ENCODE assay signal across 22 cellular contexts in genomic region chr16:19743816-19744159, GRCh38. TPM values are rescaled to one million over a fixed set of nuclear protein-coding genes. Genes with fewer than 3 reads are reported as not detected.
DNase-seq lines count a peak whose midpoint lies in the region; ATAC-seq, FAIRE-seq and TF ChIP-seq lines count a peak whose summit lies in the region.
"Had no signal": no experiment of that assay in that cellular context is flagged by ENCODE, and none has a peak within 500 bp of the region (broad histone marks: within the 10 kb centered on the region; RNA-seq: fewer than 3 reads in every experiment).

No MANE protein-coding gene starts in this region.

- no peaks in the 10 kb centered on the region for H3K9me3 ChIP-seq in HEK293 (ENCODE audit: control insufficient read depth, insufficient read depth, low read depth, low read length)
- no peaks in the 10 kb centered on the region for H3K9me3 ChIP-seq in HepG2 (ENCODE audit: low read length)
- H3K9me3 ChIP-seq in neural progenitor cell (ENCODE audit: low read depth) = no peaks in the 10 kb centered on the region
- no peaks in the 10 kb centered on the region for H3K9me3 ChIP-seq in CD8-positive, alpha-beta T cell (ENCODE audit: low read length)
- no peaks in the 10 kb centered on the region for H3K9me3 ChIP-seq in esophagus squamous epithelium
- H3K9me3 ChIP-seq: BLaER1 treated with 17β-estradiol and CSF1 and Interleukin-3, amounts not matched to agents 10 nM and 100 nM; SJCRH30 had no signal

- no peak for TF ChIP-seq EP300 in HepG2 (IDR thresholded peaks at IDR 0.05; ENCODE audit: low read depth in 2 of 2, low read length in 2 of 2)
- no peak for TF ChIP-seq EP300 in HepG2 (CRISPR knock-in tag; IDR thresholded peaks at IDR 0.05; ENCODE audit: borderline replicate concordance)

- H2AFZ ChIP-seq in HepG2 (ENCODE audit: low read length) (no peak overlapping the region), neural progenitor cell (replicated peaks) (no peak overlapping the region)

- no peaks in the 10 kb centered on the region for H3K9me3 Mint-ChIP-seq in neural progenitor cell
- no peaks in the 10 kb centered on the region for H3K9me3 Mint-ChIP-seq in effector memory CD8-positive, alpha-beta T cell
- no peaks in the 10 kb centered on the region for H3K9me3 Mint-ChIP-seq in CD8-positive, alpha-beta T cell
- H3K9me3 Mint-ChIP-seq: CD4-positive, alpha-beta memory T cell had no signal

- H3K27me3 Mint-ChIP-seq in neural progenitor cell (ENCODE audit: insufficient read depth, low read depth) = peaks cover 4% of the 10 kb centered on the region
- H3K27me3 Mint-ChIP-seq in effector memory CD8-positive, alpha-beta T cell = no peaks in the 10 kb centered on the region
- H3K27me3 Mint-ChIP-seq in CD8-positive, alpha-beta T cell (ENCODE audit: low read depth) = no peaks in the 10 kb centered on the region
- H3K27me3 Mint-ChIP-seq: CD4-positive, alpha-beta memory T cell had no signal

- H4K20me1 ChIP-seq in HepG2 (ENCODE audit: insufficient read depth, low read length) = no peaks in the 10 kb centered on the region
- peaks cover 34% of the 10 kb centered on the region for H4K20me1 ChIP-seq in neural progenitor cell (ENCODE audit: low read depth)
- H4K20me1 ChIP-seq: BLaER1 treated with 17β-estradiol and CSF1 and Interleukin-3, amounts not matched to agents 10 nM and 100 nM had no signal

- H3K4me3 ChIP-seq in HEK293 (ENCODE audit: low read depth, low read length) = no peak overlapping the region
- no peak overlapping the region for H3K4me3 ChIP-seq in HepG2 (replicated peaks in 1 of 3; ENCODE audit: insufficient read depth in 1 of 3, low read depth in 2 of 3, low read length in 3 of 3)
- no peak overlapping the region for H3K4me3 ChIP-seq in neural progenitor cell
- H3K4me3 ChIP-seq in foreskin fibroblast (ENCODE audit: low read depth in 1 of 2, low read length in 2 of 2) = no peak overlapping the region
- H3K4me3 ChIP-seq in CD8-positive, alpha-beta T cell (ENCODE audit: low read depth, low read length) = no peak overlapping the region
- no peak overlapping the region for H3K4me3 ChIP-seq in esophagus squamous epithelium
- H3K4me3 ChIP-seq: BLaER1 treated with 17β-estradiol and CSF1 and Interleukin-3, amounts not matched to agents 10 nM and 100 nM; SJCRH30 had no signal

- CTCF ChIA-PET in HEK293 (lab: Yijun Ruan, JAX) = interaction anchor here (0.7 kb wide), 1 partner anchor 40 kb away, joined by 3 read pairs; no protein-coding TSS in a partner anchor
- CTCF ChIA-PET in HepG2 (lab: Yijun Ruan, JAX; ENCODE audit: low intra/inter-chr PET ratio, low total read pairs) = no interaction called here
- CTCF ChIA-PET in CD8-positive, alpha-beta T cell (lab: Charles Lee) = interaction anchor here (0.7 kb wide), 1 partner anchor 81 kb away, joined by 3 read pairs; no protein-coding TSS in a partner anchor

- TF ChIP-seq POLR2A in HepG2 (IDR thresholded peaks at IDR 0.05; ENCODE audit: insufficient read depth in 1 of 2, low read depth in 2 of 2, low read length in 2 of 2) = no peak
- TF ChIP-seq POLR2A in esophagus squamous epithelium (IDR thresholded peaks at IDR 0.05) = no peak

- no peak for FAIRE-seq in HepG2 (lab: Jason Lieb, UNC)
- FAIRE-seq: G401.6, GM18507, RCC 7860 had no signal

- no peak overlapping the region for H3K4me3 Mint-ChIP-seq in neural progenitor cell
- no peak overlapping the region for H3K4me3 Mint-ChIP-seq in effector memory CD8-positive, alpha-beta T cell
- no peak overlapping the region for H3K4me3 Mint-ChIP-seq in CD8-positive, alpha-beta T cell
- H3K4me3 Mint-ChIP-seq: CD4-positive, alpha-beta memory T cell had no signal

- H3K27ac Mint-ChIP-seq in neural progenitor cell = no peak overlapping the region
- peak overlapping the region in 1 of 2 donors; percentile 46 for H3K27ac Mint-ChIP-seq in effector memory CD8-positive, alpha-beta T cell
- no peak overlapping the region for H3K27ac Mint-ChIP-seq in CD8-positive, alpha-beta T cell

- BruUV-seq in HepG2 (replicated peaks; lab: Mats Ljungman, UMichigan) = no TSS peak

- H3K4me1 Mint-ChIP-seq in neural progenitor cell = peaks cover 65% of the 10 kb centered on the region
- no peaks in the 10 kb centered on the region for H3K4me1 Mint-ChIP-seq in effector memory CD8-positive, alpha-beta T cell (ENCODE audit: low read depth in 2 of 2)
- no peaks in the 10 kb centered on the region for H3K4me1 Mint-ChIP-seq in CD8-positive, alpha-beta T cell (ENCODE audit: low read depth)
- H3K4me1 Mint-ChIP-seq: CD4-positive, alpha-beta memory T cell had no signal

- H3K79me2 ChIP-seq in HepG2 (ENCODE audit: insufficient read depth, low read length) = no peaks in the 10 kb centered on the region
- no peaks in the 10 kb centered on the region for H3K79me2 ChIP-seq in neural progenitor cell (ENCODE audit: low read depth)

- peaks cover 39% of the 10 kb centered on the region for H3F3A ChIP-seq in neural progenitor cell (ENCODE audit: low read depth)

- no peak for TF ChIP-seq RAD21 in HepG2 (CRISPR knock-in tag; IDR thresholded peaks at IDR 0.05)

- intact Hi-C loops in HepG2 (cut with micrococcal nuclease; ENCODE audit: unreplicated experiment) (no loop called here), esophagus squamous epithelium (cut with DNase I) (no loop called here)
- intact Hi-C loops in CD8-positive, alpha-beta T cell (cut with DNase I, micrococcal nuclease) = loop anchor here (10.0 kb wide), 2 partner anchors 49 to 131 kb away; no protein-coding TSS in a partner anchor

- in situ Hi-C loops in HepG2 (cut with HindIII; ENCODE audit: extremely low pct_ligation_motif_present, low pct_unique_long_range_greater_than_20kb) = no loop called here

- TF ChIP-seq CTCF in HEK293 (tag by site-specific recombination; IDR thresholded peaks at IDR 0.05) = no peak
- TF ChIP-seq CTCF in HepG2 (CRISPR knock-in tag; IDR thresholded peaks at IDR 0.05) = no peak
- no peak for TF ChIP-seq CTCF in neural progenitor cell (IDR thresholded peaks at IDR 0.05)
- no peak for TF ChIP-seq CTCF in foreskin fibroblast (IDR thresholded peaks at IDR 0.05; ENCODE audit: low read depth, low read length)
- no peak for TF ChIP-seq CTCF in CD8-positive, alpha-beta T cell (IDR thresholded peaks at IDR 0.05)
- TF ChIP-seq CTCF in esophagus squamous epithelium (IDR thresholded peaks at IDR 0.05) = no peak

- H3K4me2 ChIP-seq in HepG2 (ENCODE audit: low read depth, low read length) = peak overlapping the region; percentile 57
- H3K4me2 ChIP-seq in neural progenitor cell = peak overlapping the region; percentile 58
- H3K4me2 ChIP-seq: BLaER1 treated with 17β-estradiol and CSF1 and Interleukin-3, amounts not matched to agents 10 nM and 100 nM; KMS-11 had no signal

- DNase-seq in caudate nucleus (lab: John Stamatoyannopoulos, UW) = no peak
- DNase-seq in HepG2 (ENCODE audit: low spot score) = no peak
- no peak for DNase-seq in neural progenitor cell (ENCODE audit: low spot score)
- no peak for DNase-seq in effector memory CD8-positive, alpha-beta T cell
- no peak for DNase-seq in foreskin fibroblast
- no peak for DNase-seq in CD8-positive, alpha-beta T cell
- no peak for DNase-seq in esophagus squamous epithelium (lab: John Stamatoyannopoulos, UW)
- DNase-seq: 8988T; CD4-positive, alpha-beta memory T cell; GOT3; NCI-H1105; NCI-H146; NCI-H2029; NCI-H226; NCI-H510A treated with DMSO at 0.1 percent for 48 hours; SJCRH30 had no signal

- peaks cover 19% of the 10 kb centered on the region for H3K36me3 Mint-ChIP-seq in neural progenitor cell
- H3K36me3 Mint-ChIP-seq in effector memory CD8-positive, alpha-beta T cell (ENCODE audit: insufficient read depth) = no peaks in the 10 kb centered on the region
- no peaks in the 10 kb centered on the region for H3K36me3 Mint-ChIP-seq in CD8-positive, alpha-beta T cell
- H3K36me3 Mint-ChIP-seq: CD4-positive, alpha-beta memory T cell had no signal

- no peaks in the 10 kb centered on the region for H3K27me3 ChIP-seq in HepG2 (ENCODE audit: control insufficient read depth in 1 of 2, insufficient read depth in 2 of 2, low read length in 2 of 2)
- H3K27me3 ChIP-seq in neural progenitor cell = no peaks in the 10 kb centered on the region
- H3K27me3 ChIP-seq in CD8-positive, alpha-beta T cell (ENCODE audit: insufficient read depth, low read length) = no peaks in the 10 kb centered on the region
- H3K27me3 ChIP-seq in esophagus squamous epithelium = no peaks in the 10 kb centered on the region
- H3K27me3 ChIP-seq: BLaER1 treated with 17β-estradiol and CSF1 and Interleukin-3, amounts not matched to agents 10 nM and 100 nM; SJCRH30 had no signal

- H3K4me1 ChIP-seq in HEK293 (ENCODE audit: control insufficient read depth, insufficient read depth, low read length) (0 out of 2 replicates have a peak, but pooled peaks cover 2% of the 10 kb centered on the region), HepG2 (ENCODE audit: insufficient read depth, low read length) (peaks cover 45% of the 10 kb centered on the region), neural progenitor cell (peaks cover 47% of the 10 kb centered on the region), esophagus squamous epithelium (peaks cover 0 to 7% (median 0%) of the 10 kb centered on the region in 3 donors)
- no peaks in the 10 kb centered on the region for H3K4me1 ChIP-seq in CD8-positive, alpha-beta T cell (ENCODE audit: insufficient read depth, low read length)
- H3K4me1 ChIP-seq: BLaER1 treated with 17β-estradiol and CSF1 and Interleukin-3, amounts not matched to agents 10 nM and 100 nM had no signal

- ATAC-seq in HepG2 = peak; percentile 42
- no peak for ATAC-seq in effector memory CD8-positive, alpha-beta T cell (replicated peaks)
- no peak for ATAC-seq in CD8-positive, alpha-beta T cell

- H3K36me3 ChIP-seq in HEK293 (ENCODE audit: control insufficient read depth in 2 of 2, insufficient read depth in 1 of 2, low read length in 2 of 2) (no peaks in the 10 kb centered on the region), HepG2 (replicated peaks in 1 of 2; ENCODE audit: control insufficient read depth in 1 of 2, insufficient read depth in 2 of 2, low read length in 2 of 2) (no peaks in the 10 kb centered on the region), neural progenitor cell (no peaks in the 10 kb centered on the region), esophagus squamous epithelium (no peaks in the 10 kb centered on the region)
- no peaks in the 10 kb centered on the region for H3K36me3 ChIP-seq in CD8-positive, alpha-beta T cell (ENCODE audit: insufficient read depth, low read length)
- H3K36me3 ChIP-seq: BLaER1 treated with 17β-estradiol and CSF1 and Interleukin-3, amounts not matched to agents 10 nM and 100 nM; SJCRH30 had no signal

- no peak overlapping the region for H3K9ac ChIP-seq in HepG2 (ENCODE audit: insufficient read depth, low read depth, low read length)
- H3K9ac ChIP-seq in neural progenitor cell = no peak overlapping the region
- H3K9ac ChIP-seq: BLaER1 treated with 17β-estradiol and CSF1 and Interleukin-3, amounts not matched to agents 10 nM and 100 nM; KMS-11 had no signal

- POLR2A ChIA-PET in HEK293 (lab: Yijun Ruan, JAX) (no interaction called here), HepG2 (lab: Yijun Ruan, JAX) (interaction anchor here (0.8 to 2.1 kb wide), 5 partner anchors 8 to 202 kb away, joined by 3 to 10 read pairs (median 4); partner anchors contain the start of genes IQCK and KNOP1)
- POLR2A ChIA-PET in CD8-positive, alpha-beta T cell (lab: Charles Lee) = no interaction called here

- H3K27ac ChIP-seq in HEK293 (ENCODE audit: extremely low read depth, low read depth, low read length) (no peak overlapping the region), caudate nucleus (ENCODE audit: low read depth, low read length) (peak overlapping the region; percentile 14), HepG2 (ENCODE audit: extremely low read length, insufficient read depth, low read length) (no peak overlapping the region), neural progenitor cell (no peak overlapping the region), esophagus squamous epithelium (no peak overlapping the region)
- no peak overlapping the region for H3K27ac ChIP-seq in CD8-positive, alpha-beta T cell (ENCODE audit: low read depth, low read length)
- H3K27ac ChIP-seq: BLaER1 treated with 17β-estradiol and CSF1 and Interleukin-3, amounts not matched to agents 10 nM and 100 nM; KMS-11; SJCRH30 had no signal

RNA-seq across cellular contexts. Expression of gene IQCK, which starts 25.7 kb away (rescaled TPM):
- 7.3 and 11.9 TPM in 2 replicates for total RNA-seq in HepG2 (2016; rRNA removed; fragmentation: Illumina TruSeq; extraction: Trizol)
- total RNA-seq in HepG2 (2016; cell fraction: cytosol; rRNA removed; fragmentation: Illumina TruSeq; extraction: Trizol; ENCODE audit: low read depth) = 2.5 and 2.7 TPM in 2 replicates
- 7.4 and 11.9 TPM in 2 replicates for total RNA-seq in HepG2 (2016; cell fraction: insoluble cytoplasmic fraction; rRNA removed; fragmentation: Illumina TruSeq; extraction: Trizol)
- 5.6 and 6.6 TPM in 2 replicates for total RNA-seq in HepG2 (2016; cell fraction: membrane; rRNA removed; fragmentation: Illumina TruSeq; extraction: Trizol)
- 8.1 and 9.6 TPM in 2 replicates for total RNA-seq in HepG2 (2016; cell fraction: nucleus; rRNA removed; fragmentation: Illumina TruSeq; extraction: Trizol)
- 3.0 and 5.1 TPM in 2 replicates for polyA plus RNA-seq in HepG2 (2011; rRNA removed)
- polyA plus RNA-seq in HepG2 (2011; cell fraction: cytosol; rRNA removed) = 4.6 and 5.2 TPM in 2 replicates
- polyA plus RNA-seq in HepG2 (2011; cell fraction: nucleus; rRNA removed) = 2.5 TPM in 2 replicates
- 1.8 and 3.4 TPM in 2 replicates for polyA plus RNA-seq in HepG2 (2012)
- polyA plus RNA-seq in HepG2 (2016; cell fraction: cytosol; fragmentation: Illumina TruSeq; extraction: Trizol; ENCODE audit: low read depth) = 3.8 and 4.9 TPM in 2 replicates
- polyA plus RNA-seq in HepG2 (2016; cell fraction: insoluble cytoplasmic fraction; fragmentation: Illumina TruSeq; extraction: Trizol; ENCODE audit: low read depth) = 19.6 and 22.1 TPM in 2 replicates
- 7.3 and 8.3 TPM in 2 replicates for polyA plus RNA-seq in HepG2 (2016; cell fraction: membrane; fragmentation: Illumina TruSeq; extraction: Trizol; ENCODE audit: low read depth)
- 10.1 and 10.4 TPM in 2 replicates for polyA plus RNA-seq in HepG2 (2016; cell fraction: nucleus; fragmentation: Illumina TruSeq; extraction: Trizol; ENCODE audit: insufficient read depth, low read depth)
- polyA minus RNA-seq in HepG2 (2011; rRNA and poly(A)+ RNA removed; ENCODE audit: low replicate concordance) = 7.0 and 10.3 TPM in 2 replicates
- 3.2 TPM in 2 replicates for polyA minus RNA-seq in HepG2 (2011; cell fraction: cytosol; rRNA and poly(A)+ RNA removed)
- 6.8 and 10.3 TPM in 2 replicates for polyA minus RNA-seq in HepG2 (2011; cell fraction: nucleus; rRNA and poly(A)+ RNA removed)
- total RNA-seq in neural progenitor cell (ENCODE audit: low replicate concordance) = 22.1 and 25.3 TPM in 2 replicates
- total RNA-seq in CD8-positive, alpha-beta T cell = 1 to 10 TPM in 1 of 2 experiments, under 1 TPM in 1; 0.72 to 2.1 TPM
- total RNA-seq in esophagus squamous epithelium = 1 to 10 TPM; 2.2 to 9.3 (median 6.1) TPM

RNA-seq across cellular contexts. Expression of gene KNOP1, which starts 25.8 kb away (rescaled TPM):
- total RNA-seq in HepG2 (2016; rRNA removed; fragmentation: Illumina TruSeq; extraction: Trizol) (57.5 and 80.3 TPM in 2 replicates), neural progenitor cell (ENCODE audit: low replicate concordance) (126 and 130 TPM in 2 replicates), esophagus squamous epithelium (10 to 100 TPM in 2 of 4 donors, 1 to 10 TPM in 2; 9.0 to 14.3 (median 11.7) TPM)
- 13.0 and 17.5 TPM in 2 replicates for total RNA-seq in HepG2 (2016; cell fraction: cytosol; rRNA removed; fragmentation: Illumina TruSeq; extraction: Trizol; ENCODE audit: low read depth)
- total RNA-seq in HepG2 (2016; cell fraction: insoluble cytoplasmic fraction; rRNA removed; fragmentation: Illumina TruSeq; extraction: Trizol) = 60.4 and 77.7 TPM in 2 replicates
- total RNA-seq in HepG2 (2016; cell fraction: membrane; rRNA removed; fragmentation: Illumina TruSeq; extraction: Trizol) = 17.7 and 21.4 TPM in 2 replicates
- 37.8 and 39.8 TPM in 2 replicates for total RNA-seq in HepG2 (2016; cell fraction: nucleus; rRNA removed; fragmentation: Illumina TruSeq; extraction: Trizol)
- 20.6 and 21.2 TPM in 2 replicates for polyA plus RNA-seq in HepG2 (2011; rRNA removed)
- 11.3 and 14.9 TPM in 2 replicates for polyA plus RNA-seq in HepG2 (2011; cell fraction: cytosol; rRNA removed)
- polyA plus RNA-seq in HepG2 (2011; cell fraction: nucleus; rRNA removed) = 9.1 and 11.2 TPM in 2 replicates
- 34.8 and 37.7 TPM in 2 replicates for polyA plus RNA-seq in HepG2 (2012)
- 4.9 and 5.2 TPM in 2 replicates for polyA plus RNA-seq in HepG2 (2016; cell fraction: cytosol; fragmentation: Illumina TruSeq; extraction: Trizol; ENCODE audit: low read depth)
- polyA plus RNA-seq in HepG2 (2016; cell fraction: insoluble cytoplasmic fraction; fragmentation: Illumina TruSeq; extraction: Trizol; ENCODE audit: low read depth) = 78.5 and 79.9 TPM in 2 replicates
- polyA plus RNA-seq in HepG2 (2016; cell fraction: membrane; fragmentation: Illumina TruSeq; extraction: Trizol; ENCODE audit: low read depth) = 9.0 and 11.9 TPM in 2 replicates
- polyA plus RNA-seq in HepG2 (2016; cell fraction: nucleus; fragmentation: Illumina TruSeq; extraction: Trizol; ENCODE audit: insufficient read depth, low read depth) = 45.4 and 46.8 TPM in 2 replicates
- polyA minus RNA-seq in HepG2 (2011; rRNA and poly(A)+ RNA removed; ENCODE audit: low replicate concordance) = 13.7 and 26.8 TPM in 2 replicates
- 6.0 and 8.2 TPM in 2 replicates for polyA minus RNA-seq in HepG2 (2011; cell fraction: cytosol; rRNA and poly(A)+ RNA removed)
- polyA minus RNA-seq in HepG2 (2011; cell fraction: nucleus; rRNA and poly(A)+ RNA removed) = 29.0 and 29.1 TPM in 2 replicates
- 1 to 10 TPM; 3.4 to 3.6 TPM for total RNA-seq in CD8-positive, alpha-beta T cell

Comparison
In these comparisons a context has a peak if more than half of its experiments do, and no peak if none do; other contexts are left out.
1. intact Hi-C loops: an anchor here in CD8-positive, alpha-beta T cell (10.0 kb wide); none called in HepG2 and esophagus squamous epithelium.